In genomic region chr19:2236285-2237050, GRCh38 we compare ENCODE assay signal across 1 cellular context.
TF ChIP-seq lines count a peak whose summit lies in the region.

A gene with protein sequence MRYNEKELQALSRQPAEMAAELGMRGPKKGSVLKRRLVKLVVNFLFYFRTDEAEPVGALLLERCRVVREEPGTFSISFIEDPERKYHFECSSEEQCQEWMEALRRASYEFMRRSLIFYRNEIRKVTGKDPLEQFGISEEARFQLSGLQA (minus strand): TSS chr19:2236329. CDS start chr19:2236248, 81 bp downstream.
TSS of gene SF3A2 (plus strand) at chr19:2236824. CDS start at chr19:2243419, 6,595 bp downstream.

TF ChIP-seq in HepG2, 621 proteins besides CTCF, POLR2A, EP300 and RAD21 (continued from another document and continues in another):
- TF ChIP-seq BCL3 (CRISPR knock-in tag; IDR thresholded peaks at IDR 0.05) (peak; percentile 95), ZNF737 (CRISPR knock-in tag; IDR thresholded peaks at IDR 0.05; ENCODE audit: borderline replicate concordance) (peak; percentile 93), NRL (CRISPR knock-in tag; IDR thresholded peaks at IDR 0.05; ENCODE audit: borderline replicate concordance) (peak; percentile 99), ZNF83 (CRISPR knock-in tag; IDR thresholded peaks at IDR 0.05; ENCODE audit: borderline replicate concordance) (peak; percentile 57), ZNF577 (CRISPR knock-in tag; IDR thresholded peaks at IDR 0.05; ENCODE audit: borderline replicate concordance, low read depth) (no peak), SSRP1 (CRISPR knock-in tag; IDR thresholded peaks at IDR 0.05) (peak; percentile 71; the same call in 1 of the 2 replicates), ZNF773 (CRISPR knock-in tag; IDR thresholded peaks at IDR 0.05; ENCODE audit: borderline replicate concordance) (no peak), ZNF362 (CRISPR knock-in tag; IDR thresholded peaks at IDR 0.05; ENCODE audit: borderline replicate concordance) (no peak), STAG1 (CRISPR knock-in tag; IDR thresholded peaks at IDR 0.05) (peak; percentile 96), ZUFSP (CRISPR knock-in tag; IDR thresholded peaks at IDR 0.05; ENCODE audit: borderline replicate concordance) (no peak), ZNF432 (CRISPR knock-in tag; IDR thresholded peaks at IDR 0.05; ENCODE audit: borderline replicate concordance) (no peak), CAMTA2 (CRISPR knock-in tag; IDR thresholded peaks at IDR 0.05; ENCODE audit: borderline replicate concordance) (no peak), ZNF7 (CRISPR knock-in tag; IDR thresholded peaks at IDR 0.05) (0 out of 2 replicates have a peak, but pooled peaks have one; percentile 36), SKI (IDR thresholded peaks at IDR 0.05; ENCODE audit: partially characterized antibody) (peak; percentile 80), ZC3H4 (CRISPR knock-in tag; IDR thresholded peaks at IDR 0.05; ENCODE audit: borderline replicate concordance) (peak; percentile 53; the same call in 1 of the 2 replicates), ZNF709 (CRISPR knock-in tag; IDR thresholded peaks at IDR 0.05) (peak; percentile 98), ZBED4 (CRISPR knock-in tag; IDR thresholded peaks at IDR 0.05; ENCODE audit: borderline replicate concordance) (peak; percentile 84), SYNCRIP (IDR thresholded peaks at IDR 0.05; ENCODE audit: insufficient read depth, low read depth, low read length) (no peak), ZNF552 (CRISPR knock-in tag; IDR thresholded peaks at IDR 0.05; ENCODE audit: borderline replicate concordance) (peak; percentile 98; the same call in 1 of the 2 replicates), ZNF484 (CRISPR knock-in tag; IDR thresholded peaks at IDR 0.05; ENCODE audit: borderline replicate concordance, low read depth) (0 out of 2 replicates have a peak, but pooled peaks have one; percentile 68), HOXA3 (CRISPR knock-in tag; IDR thresholded peaks at IDR 0.05) (peak; percentile 92), TMF1 (CRISPR knock-in tag; IDR thresholded peaks at IDR 0.05; ENCODE audit: low read depth) (peak; percentile 100)
- TF ChIP-seq, protein P1, sequence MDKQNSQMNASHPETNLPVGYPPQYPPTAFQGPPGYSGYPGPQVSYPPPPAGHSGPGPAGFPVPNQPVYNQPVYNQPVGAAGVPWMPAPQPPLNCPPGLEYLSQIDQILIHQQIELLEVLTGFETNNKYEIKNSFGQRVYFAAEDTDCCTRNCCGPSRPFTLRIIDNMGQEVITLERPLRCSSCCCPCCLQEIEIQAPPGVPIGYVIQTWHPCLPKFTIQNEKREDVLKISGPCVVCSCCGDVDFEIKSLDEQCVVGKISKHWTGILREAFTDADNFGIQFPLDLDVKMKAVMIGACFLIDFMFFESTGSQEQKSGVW (CRISPR knock-in tag; IDR thresholded peaks at IDR 0.05; ENCODE audit: borderline replicate concordance): no peak; the same call in 1 of the 2 replicates
- TF ChIP-seq, protein P2, sequence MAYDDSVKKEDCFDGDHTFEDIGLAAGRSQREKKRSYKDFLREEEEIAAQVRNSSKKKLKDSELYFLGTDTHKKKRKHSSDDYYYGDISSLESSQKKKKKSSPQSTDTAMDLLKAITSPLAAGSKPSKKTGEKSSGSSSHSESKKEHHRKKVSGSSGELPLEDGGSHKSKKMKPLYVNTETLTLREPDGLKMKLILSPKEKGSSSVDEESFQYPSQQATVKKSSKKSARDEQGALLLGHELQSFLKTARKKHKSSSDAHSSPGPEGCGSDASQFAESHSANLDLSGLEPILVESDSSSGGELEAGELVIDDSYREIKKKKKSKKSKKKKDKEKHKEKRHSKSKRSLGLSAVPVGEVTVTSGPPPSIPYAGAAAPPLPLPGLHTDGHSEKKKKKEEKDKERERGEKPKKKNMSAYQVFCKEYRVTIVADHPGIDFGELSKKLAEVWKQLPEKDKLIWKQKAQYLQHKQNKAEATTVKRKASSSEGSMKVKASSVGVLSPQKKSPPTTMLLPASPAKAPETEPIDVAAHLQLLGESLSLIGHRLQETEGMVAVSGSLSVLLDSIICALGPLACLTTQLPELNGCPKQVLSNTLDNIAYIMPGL (CRISPR knock-in tag; IDR thresholded peaks at IDR 0.05; ENCODE audit: borderline replicate concordance in 1 of 2, low read depth in 1 of 2): peak; percentile 92 to 94
- TF ChIP-seq, protein P3, sequence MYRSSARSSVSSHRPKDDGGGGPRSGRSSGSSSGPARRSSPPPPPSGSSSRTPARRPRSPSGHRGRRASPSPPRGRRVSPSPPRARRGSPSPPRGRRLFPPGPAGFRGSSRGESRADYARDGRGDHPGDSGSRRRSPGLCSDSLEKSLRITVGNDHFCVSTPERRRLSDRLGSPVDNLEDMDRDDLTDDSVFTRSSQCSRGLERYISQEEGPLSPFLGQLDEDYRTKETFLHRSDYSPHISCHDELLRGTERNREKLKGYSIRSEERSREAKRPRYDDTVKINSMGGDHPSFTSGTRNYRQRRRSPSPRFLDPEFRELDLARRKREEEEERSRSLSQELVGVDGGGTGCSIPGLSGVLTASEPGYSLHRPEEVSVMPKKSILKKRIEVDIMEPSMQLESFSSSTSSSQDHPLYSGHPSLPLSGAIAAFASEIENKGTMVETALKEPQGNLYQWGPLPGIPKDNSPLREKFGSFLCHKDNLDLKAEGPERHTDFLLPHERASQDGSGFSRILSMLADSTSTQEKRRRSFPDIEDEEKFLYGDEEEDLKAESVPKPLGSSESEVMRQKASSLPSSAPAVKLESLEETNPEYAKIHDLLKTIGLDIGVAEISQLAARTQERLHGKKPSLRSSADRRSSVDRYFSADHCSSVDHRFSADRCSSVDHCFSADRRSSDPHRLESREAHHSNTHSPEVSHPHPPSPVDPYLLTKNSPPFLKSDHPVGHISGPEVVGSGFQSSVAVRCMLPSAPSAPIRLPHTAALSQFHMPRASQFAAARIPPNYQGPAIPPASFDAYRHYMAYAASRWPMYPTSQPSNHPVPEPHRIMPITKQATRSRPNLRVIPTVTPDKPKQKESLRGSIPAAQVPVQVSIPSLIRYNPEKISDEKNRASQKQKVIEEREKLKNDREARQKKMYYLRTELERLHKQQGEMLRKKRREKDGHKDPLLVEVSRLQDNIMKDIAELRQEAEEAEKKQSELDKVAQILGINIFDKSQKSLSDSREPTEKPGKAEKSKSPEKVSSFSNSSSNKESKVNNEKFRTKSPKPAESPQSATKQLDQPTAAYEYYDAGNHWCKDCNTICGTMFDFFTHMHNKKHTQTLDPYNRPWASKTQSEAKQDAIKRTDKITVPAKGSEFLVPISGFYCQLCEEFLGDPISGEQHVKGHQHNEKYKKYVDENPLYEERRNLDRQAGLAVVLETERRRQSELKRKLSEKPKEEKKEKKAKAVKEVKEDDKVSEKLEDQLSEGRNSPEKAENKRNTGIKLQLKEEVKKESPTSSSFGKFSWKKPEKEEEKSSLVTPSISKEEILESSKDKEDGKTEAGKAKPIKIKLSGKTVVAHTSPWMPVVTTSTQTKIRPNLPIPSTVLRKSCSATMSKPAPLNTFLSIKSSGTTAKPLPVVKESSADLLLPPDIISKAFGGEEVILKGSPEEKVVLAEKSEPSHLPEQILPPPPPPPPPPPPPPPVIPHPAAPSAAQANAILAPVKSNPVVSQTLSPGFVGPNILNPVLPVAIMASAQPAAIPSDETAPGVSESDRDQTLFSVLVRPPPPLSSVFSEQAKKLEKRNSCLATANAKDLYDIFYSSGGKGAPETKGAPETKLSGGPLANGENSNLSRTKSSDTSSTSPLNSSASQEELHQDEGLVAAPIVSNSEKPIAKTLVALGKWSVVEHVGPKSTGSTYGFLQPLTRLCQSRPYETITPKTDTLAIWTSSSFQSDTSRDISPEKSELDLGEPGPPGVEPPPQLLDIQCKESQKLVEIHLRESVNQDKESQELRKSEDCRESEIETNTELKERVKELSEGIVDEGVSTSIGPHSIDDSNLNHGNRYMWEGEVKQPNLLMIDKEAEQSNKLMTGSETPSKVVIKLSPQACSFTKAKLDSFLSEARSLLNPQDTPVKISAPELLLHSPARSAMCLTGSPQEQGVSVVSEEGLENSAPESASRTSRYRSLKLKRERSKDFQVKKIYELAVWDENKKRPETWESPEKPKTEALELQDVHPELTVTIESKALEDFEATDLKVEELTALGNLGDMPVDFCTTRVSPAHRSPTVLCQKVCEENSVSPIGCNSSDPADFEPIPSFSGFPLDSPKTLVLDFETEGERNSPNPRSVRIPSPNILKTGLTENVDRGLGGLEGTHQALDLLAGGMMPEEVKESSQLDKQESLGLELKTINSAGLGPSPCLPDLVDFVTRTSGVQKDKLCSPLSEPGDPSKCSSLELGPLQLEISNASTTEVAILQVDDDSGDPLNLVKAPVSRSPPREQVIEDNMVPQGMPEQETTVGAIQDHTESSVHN (CRISPR knock-in tag; IDR thresholded peaks at IDR 0.05): peak; percentile 61
- TF ChIP-seq, protein P4, sequence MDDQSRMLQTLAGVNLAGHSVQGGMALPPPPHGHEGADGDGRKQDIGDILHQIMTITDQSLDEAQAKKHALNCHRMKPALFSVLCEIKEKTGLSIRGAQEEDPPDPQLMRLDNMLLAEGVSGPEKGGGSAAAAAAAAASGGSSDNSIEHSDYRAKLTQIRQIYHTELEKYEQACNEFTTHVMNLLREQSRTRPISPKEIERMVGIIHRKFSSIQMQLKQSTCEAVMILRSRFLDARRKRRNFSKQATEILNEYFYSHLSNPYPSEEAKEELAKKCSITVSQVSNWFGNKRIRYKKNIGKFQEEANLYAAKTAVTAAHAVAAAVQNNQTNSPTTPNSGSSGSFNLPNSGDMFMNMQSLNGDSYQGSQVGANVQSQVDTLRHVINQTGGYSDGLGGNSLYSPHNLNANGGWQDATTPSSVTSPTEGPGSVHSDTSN (CRISPR knock-in tag; IDR thresholded peaks at IDR 0.05; ENCODE audit: borderline replicate concordance): no peak
- TF ChIP-seq, protein P5, sequence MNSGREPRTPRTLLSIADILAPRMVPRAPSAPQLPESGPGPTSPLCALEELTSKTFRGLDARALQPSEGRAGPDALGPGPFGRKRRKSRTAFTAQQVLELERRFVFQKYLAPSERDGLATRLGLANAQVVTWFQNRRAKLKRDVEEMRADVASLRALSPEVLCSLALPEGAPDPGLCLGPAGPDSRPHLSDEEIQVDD (CRISPR knock-in tag; IDR thresholded peaks at IDR 0.05; ENCODE audit: borderline replicate concordance): peak; percentile 91; the same call in 1 of the 2 replicates
